Comparison of ENCODE assay signal across 10 cellular contexts in the genomic region with DNA sequence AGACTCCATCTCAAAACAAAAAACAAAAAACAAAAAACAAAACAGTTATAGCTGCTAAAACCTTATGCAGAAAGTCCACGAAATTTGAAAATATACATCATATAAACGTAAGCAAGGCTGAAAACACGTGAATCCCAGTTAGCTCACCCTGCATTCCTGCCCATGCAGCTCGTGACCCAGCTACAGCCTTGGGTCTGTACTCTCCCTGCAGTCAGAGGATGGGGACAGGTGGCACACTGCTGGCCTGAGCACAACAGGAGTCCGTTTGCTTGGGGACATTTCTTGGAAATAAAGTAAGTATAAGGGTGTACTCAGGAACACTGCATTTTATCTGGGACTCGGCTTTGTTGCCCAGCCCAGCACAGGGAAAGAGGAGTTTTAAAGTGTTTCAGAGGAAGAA. TPM values are rescaled to one million over a fixed set of nuclear protein-coding genes. Genes with fewer than 3 reads are reported as not detected.
DNase-seq lines count a peak whose midpoint lies in the region; ATAC-seq, FAIRE-seq and TF ChIP-seq lines count a peak whose summit lies in the region.
"Had no signal": no experiment of that assay in that cellular context is flagged by ENCODE, and none has a peak within 500 bp of the region (broad histone marks: within the 10 kb centered on the region; RNA-seq: fewer than 3 reads in every experiment).

No MANE protein-coding gene starts in this region.

- no peak for TF ChIP-seq CTCF in fibroblast of the aortic adventitia (IDR thresholded peaks at IDR 0.05; ENCODE audit: insufficient read depth, low read length)
- TF ChIP-seq CTCF in suprapubic skin (IDR thresholded peaks at IDR 0.05): no peak
- TF ChIP-seq CTCF in kidney (IDR thresholded peaks at IDR 0.05; ENCODE audit: borderline replicate concordance, extremely low read depth, insufficient read depth): no peak

- H3K36me3 Mint-ChIP-seq in activated CD4-positive, alpha-beta memory T cell treated with anti-CD3 and anti-CD28 coated beads for 36 hours: peaks cover 6% of the 10 kb centered on the region
- H3K36me3 Mint-ChIP-seq in activated CD4-positive, alpha-beta memory T cell treated with anti-CD3 and anti-CD28 coated beads, Interleukin-2, amount 10 ng/mL, durations not matched to agents 7 days and 5 days (ENCODE audit: low read depth): peaks cover 43% of the 10 kb centered on the region
- H3K36me3 Mint-ChIP-seq in T-cell: peaks cover 15% of the 10 kb centered on the region

- H3K27ac Mint-ChIP-seq in activated CD4-positive, alpha-beta memory T cell treated with anti-CD3 and anti-CD28 coated beads for 36 hours: peak overlapping the region; percentile 20
- no peak overlapping the region for H3K27ac Mint-ChIP-seq in activated CD4-positive, alpha-beta memory T cell treated with anti-CD3 and anti-CD28 coated beads, Interleukin-2, amount 10 ng/mL, durations not matched to agents 7 days and 5 days
- H3K27ac Mint-ChIP-seq in T-cell: peak overlapping the region; percentile 75 to 85

- H3K9me3 ChIP-seq in suprapubic skin (no peaks in the 10 kb centered on the region), kidney (ENCODE audit: control insufficient read depth in 1 of 2, low read length in 2 of 2) (no peaks in the 10 kb centered on the region)

- H3K4me1 ChIP-seq in suprapubic skin: peaks cover 96% of the 10 kb centered on the region
- peaks cover 42 to 45% of the 10 kb centered on the region in 2 donors for H3K4me1 ChIP-seq in kidney (ENCODE audit: control insufficient read depth in 1 of 2, insufficient read depth in 1 of 2, low read depth in 1 of 2, low read length in 2 of 2)

- no peak for ATAC-seq in T-cell (replicated peaks in 1 of 4)

- H3K9me3 Mint-ChIP-seq in activated CD4-positive, alpha-beta memory T cell treated with anti-CD3 and anti-CD28 coated beads for 36 hours: no peaks in the 10 kb centered on the region
- H3K9me3 Mint-ChIP-seq in activated CD4-positive, alpha-beta memory T cell treated with anti-CD3 and anti-CD28 coated beads, Interleukin-2, amount 10 ng/mL, durations not matched to agents 7 days and 5 days: no peaks in the 10 kb centered on the region
- no peaks in the 10 kb centered on the region for H3K9me3 Mint-ChIP-seq in T-cell

- no peak for FAIRE-seq in kidney (lab: Jason Lieb, UNC)
- FAIRE-seq: endometrium had no signal

- no peak for TF ChIP-seq EP300 in suprapubic skin (IDR thresholded peaks at IDR 0.05)

- H3K4me3 ChIP-seq in fibroblast of the aortic adventitia (ENCODE audit: low read depth, low read length) (no peak overlapping the region), suprapubic skin (no peak overlapping the region), kidney (ENCODE audit: low read length in 2 of 2) (no peak overlapping the region)

- 83% methylated on average over 6 of the region's 6 CpGs for WGBS in suprapubic skin

- CTCF ChIA-PET in activated CD4-positive, alpha-beta memory T cell treated with anti-CD3 and anti-CD28 coated beads for 36 hours (lab: Charles Lee): interaction anchor here (0.9 to 1.2 kb wide), 2 partner anchors 141 to 221 kb away, joined by 3 read pairs; no protein-coding TSS in a partner anchor
- CTCF ChIA-PET in activated CD4-positive, alpha-beta memory T cell treated with anti-CD3 and anti-CD28 coated beads, Interleukin-2, amount 10 ng/mL, durations not matched to agents 7 days and 5 days (lab: Charles Lee): interaction anchor here (0.9 to 1.6 kb wide), 2 partner anchors 23 to 31 kb away, joined by 3 read pairs; no protein-coding TSS in a partner anchor
- CTCF ChIA-PET in T-cell (lab: Charles Lee): interaction anchor here (0.6 to 0.9 kb wide), 2 partner anchors 141 to 199 kb away, joined by 3 read pairs; no protein-coding TSS in a partner anchor

- H3K27ac ChIP-seq in suprapubic skin: peak overlapping the region; percentile 89
- H3K27ac ChIP-seq in kidney (ENCODE audit: low read depth in 2 of 2, low read length in 2 of 2): no peak overlapping the region

- H3K27me3 Mint-ChIP-seq in activated CD4-positive, alpha-beta memory T cell treated with anti-CD3 and anti-CD28 coated beads for 36 hours: no peaks in the 10 kb centered on the region
- no peaks in the 10 kb centered on the region for H3K27me3 Mint-ChIP-seq in activated CD4-positive, alpha-beta memory T cell treated with anti-CD3 and anti-CD28 coated beads, Interleukin-2, amount 10 ng/mL, durations not matched to agents 7 days and 5 days
- H3K27me3 Mint-ChIP-seq in T-cell: no peaks in the 10 kb centered on the region

- H3K27me3 ChIP-seq in suprapubic skin: no peaks in the 10 kb centered on the region

- POLR2A ChIA-PET in activated CD4-positive, alpha-beta memory T cell treated with anti-CD3 and anti-CD28 coated beads for 36 hours (lab: Charles Lee): interaction anchor here (0.9 kb wide), 1 partner anchor 34 kb away, joined by 3 read pairs; no protein-coding TSS in a partner anchor
- POLR2A ChIA-PET in activated CD4-positive, alpha-beta memory T cell treated with anti-CD3 and anti-CD28 coated beads, Interleukin-2, amount 10 ng/mL, durations not matched to agents 7 days and 5 days (lab: Charles Lee): interaction anchor here (0.6 kb wide), 1 partner anchor 9 kb away, joined by 3 read pairs; no protein-coding TSS in a partner anchor
- POLR2A ChIA-PET in T-cell (lab: Charles Lee): no interaction called here

- H3K9ac ChIP-seq in kidney (ENCODE audit: low read length in 2 of 2): no peak overlapping the region

- no peaks in the 10 kb centered on the region for H3K36me3 ChIP-seq in suprapubic skin
- H3K36me3 ChIP-seq in kidney (ENCODE audit: control insufficient read depth in 1 of 2, insufficient read depth in 2 of 2, low read length in 2 of 2): no peaks in the 10 kb centered on the region

- DNase-seq in activated CD4-positive, alpha-beta memory T cell treated with anti-CD3 and anti-CD28 coated beads for 36 hours: no peak
- no peak for DNase-seq in activated CD4-positive, alpha-beta memory T cell treated with anti-CD3 and anti-CD28 coated beads, Interleukin-2, amount 10 ng/mL, durations not matched to agents 7 days and 5 days
- no peak for DNase-seq in T-cell
- DNase-seq in fibroblast of the aortic adventitia (ENCODE audit: low read depth): peak; percentile 56
- DNase-seq in suprapubic skin (ENCODE audit: low spot score in 2 of 2): no peak
- no peak for DNase-seq in GOT3 (lab: John Stamatoyannopoulos, UW)
- DNase-seq in kidney: no peak
- DNase-seq in GM19238 (ENCODE audit: insufficient read length, low spot score): no peak
- DNase-seq: NCI-H1436 treated with DMSO at 0.1 percent for 48 hours had no signal

- intact Hi-C loops in activated CD4-positive, alpha-beta memory T cell treated with anti-CD3 and anti-CD28 coated beads for 36 hours (cut with micrococcal nuclease): no loop called here
- intact Hi-C loops in kidney (cut with DNase I): no loop called here

- TF ChIP-seq POLR2A in suprapubic skin (IDR thresholded peaks at IDR 0.05): no peak

- H3K4me3 Mint-ChIP-seq in activated CD4-positive, alpha-beta memory T cell treated with anti-CD3 and anti-CD28 coated beads for 36 hours: no peak overlapping the region
- no peak overlapping the region for H3K4me3 Mint-ChIP-seq in activated CD4-positive, alpha-beta memory T cell treated with anti-CD3 and anti-CD28 coated beads, Interleukin-2, amount 10 ng/mL, durations not matched to agents 7 days and 5 days
- no peak overlapping the region for H3K4me3 Mint-ChIP-seq in T-cell

- H3K4me1 Mint-ChIP-seq in activated CD4-positive, alpha-beta memory T cell treated with anti-CD3 and anti-CD28 coated beads for 36 hours (ENCODE audit: low read depth): peaks cover 88% of the 10 kb centered on the region
- H3K4me1 Mint-ChIP-seq in activated CD4-positive, alpha-beta memory T cell treated with anti-CD3 and anti-CD28 coated beads, Interleukin-2, amount 10 ng/mL, durations not matched to agents 7 days and 5 days: peaks cover 74% of the 10 kb centered on the region
- peaks cover 92 to 94% (median 93%) of the 10 kb centered on the region in 3 donors for H3K4me1 Mint-ChIP-seq in T-cell

RNA-seq across cellular contexts. Expression of a gene that starts 44.3 kb away (rescaled TPM):
- total RNA-seq in activated CD4-positive, alpha-beta memory T cell treated with anti-CD3 and anti-CD28 coated beads for 36 hours: 100 to 1,000 TPM; 388 to 419 TPM
- total RNA-seq in activated CD4-positive, alpha-beta memory T cell treated with anti-CD3 and anti-CD28 coated beads, Interleukin-2, amount 10 ng/mL, durations not matched to agents 7 days and 5 days: 100 to 1,000 TPM; 537 to 565 TPM
- total RNA-seq in T-cell: 100 to 1,000 TPM; 272 to 342 (median 320) TPM
- total RNA-seq in fibroblast of the aortic adventitia (ENCODE audit: low replicate concordance): 96.6 and 232 TPM in 2 replicates
- 100 to 1,000 TPM; 101 to 130 (median 126) TPM for total RNA-seq in suprapubic skin
- total RNA-seq in kidney: 265 TPM
- 253 TPM for polyA plus RNA-seq in kidney (ENCODE audit: insufficient read depth, low read depth, low replicate concordance)

Comparison
In these comparisons a context has a peak if more than half of its experiments do, and no peak if none do; other contexts are left out.
1. POLR2A ChIA-PET loops: an anchor here in activated CD4-positive, alpha-beta memory T cell treated with anti-CD3 and anti-CD28 coated beads for 36 hours (0.9 kb wide) and activated CD4-positive, alpha-beta memory T cell treated with anti-CD3 and anti-CD28 coated beads, Interleukin-2, amount 10 ng/mL, durations not matched to agents 7 days and 5 days (0.6 kb wide); none called in T-cell.